ENCODE assay signal across 9 cellular contexts in genomic region chr3:114418107-114418506, GRCh38.
A peak's percentile ranks its signal among the peaks of the same experiment; 100 is the strongest.
DNase-seq lines count a peak whose midpoint lies in the region; ATAC-seq and FAIRE-seq lines count a peak whose summit lies in the region.
"Had no signal": no experiment of that assay in that cellular context is flagged by ENCODE, and none has a peak within 500 bp of the region (broad histone marks: within the 10 kb centered on the region; RNA-seq: fewer than 3 reads in every experiment).

No MANE protein-coding gene starts in this region.

- H3K27me3 ChIP-seq in endocrine pancreas (ENCODE audit: control insufficient read depth, insufficient read depth, low read length), result no peaks in the 10 kb centered on the region

- ATAC-seq in GM18508 (IDR thresholded peaks at IDR 0.05; ENCODE audit: insufficient read depth, unreplicated experiment), result peak; percentile 77
- ATAC-seq in GM21367 (IDR thresholded peaks at IDR 0.05; ENCODE audit: unreplicated experiment), result peak; percentile 70
- peak; percentile 78 for ATAC-seq in HG03135 (IDR thresholded peaks at IDR 0.05; ENCODE audit: unreplicated experiment)
- no peak for ATAC-seq in HG03025 (IDR thresholded peaks at IDR 0.05; ENCODE audit: low FRiP score, unreplicated experiment)

- DNase-seq in H4 (ENCODE audit: low spot score) (no peak), frontal cortex (ENCODE audit: low spot score in 2 of 2) (no peak), NCI-H1417 (lab: John Stamatoyannopoulos, UW) (no peak)
- DNase-seq: amygdala had no signal

- H3K9me3 ChIP-seq in endocrine pancreas (ENCODE audit: control insufficient read depth, low read length), result no peaks in the 10 kb centered on the region

- no peak overlapping the region for H3K9ac ChIP-seq in endocrine pancreas (ENCODE audit: control insufficient read depth, insufficient read depth, low read length)

- peaks cover 36% of the 10 kb centered on the region for H3K4me1 ChIP-seq in endocrine pancreas (ENCODE audit: control insufficient read depth, insufficient read depth, low read length)

- peak overlapping the region; percentile 65 for H3K4me3 ChIP-seq in endocrine pancreas (ENCODE audit: control insufficient read depth, insufficient read depth, low read length)

- H3K36me3 ChIP-seq in endocrine pancreas (ENCODE audit: control insufficient read depth, insufficient read depth, low read length), result no peaks in the 10 kb centered on the region

- no peak for FAIRE-seq in frontal cortex (lab: Jason Lieb, UNC)
